Comparison of ENCODE assay signal across 10 cellular contexts in the genomic region with DNA sequence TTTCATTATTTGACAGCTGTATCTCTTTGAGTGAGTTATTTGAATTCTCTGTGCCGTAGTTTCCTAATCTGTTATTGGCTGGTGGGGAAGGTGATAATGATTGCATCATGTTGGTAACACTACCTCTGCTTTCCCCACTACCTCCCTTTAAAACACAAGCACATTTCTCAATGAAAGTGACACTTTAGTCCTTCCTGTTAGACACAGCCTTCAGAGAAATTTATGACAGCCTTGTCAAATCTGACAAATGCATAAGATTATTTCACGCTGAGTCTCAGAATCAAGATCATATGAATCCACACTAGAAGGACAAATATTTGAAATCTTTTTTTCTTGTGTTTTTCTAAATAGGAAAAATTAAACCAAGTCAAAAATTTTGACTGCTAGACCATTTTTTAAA.
"Had no signal": no experiment of that assay in that cellular context is flagged by ENCODE, and none has a peak within 500 bp of the region (broad histone marks: within the 10 kb centered on the region; RNA-seq: fewer than 3 reads in every experiment).

No MANE protein-coding gene starts in this region.

- H3K9me3 Mint-ChIP-seq: GM23338 had no signal

- H3K4me1 ChIP-seq: HAP-1 had no signal

- H3K36me3 ChIP-seq: HAP-1 had no signal

- H3K27ac ChIP-seq: HL-60, KMS-11 had no signal

- ATAC-seq: GM23338, HCT116, HepG2 had no signal

- H3K9ac ChIP-seq: KMS-11 had no signal

- H3K27ac Mint-ChIP-seq: GM23338, HFFc6, IgD-negative memory B cell had no signal

- H3K27me3 Mint-ChIP-seq: IgD-negative memory B cell had no signal

- H3K4me3 ChIP-seq: GM23338, HAP-1 had no signal

- FAIRE-seq: HepG2 had no signal

- DNase-seq: H7, HFFc6, KBM-7 had no signal

- H3K36me3 Mint-ChIP-seq: IgD-negative memory B cell had no signal

- H2AFZ ChIP-seq: GM23338 had no signal

- H3K4me3 Mint-ChIP-seq: GM23338, HFFc6, IgD-negative memory B cell had no signal

- H3K4me2 ChIP-seq: GM23338, KMS-11 had no signal

- H3K4me1 Mint-ChIP-seq: IgD-negative memory B cell had no signal
